Comparison of ENCODE assay signal across 23 cellular contexts in the genomic region with DNA sequence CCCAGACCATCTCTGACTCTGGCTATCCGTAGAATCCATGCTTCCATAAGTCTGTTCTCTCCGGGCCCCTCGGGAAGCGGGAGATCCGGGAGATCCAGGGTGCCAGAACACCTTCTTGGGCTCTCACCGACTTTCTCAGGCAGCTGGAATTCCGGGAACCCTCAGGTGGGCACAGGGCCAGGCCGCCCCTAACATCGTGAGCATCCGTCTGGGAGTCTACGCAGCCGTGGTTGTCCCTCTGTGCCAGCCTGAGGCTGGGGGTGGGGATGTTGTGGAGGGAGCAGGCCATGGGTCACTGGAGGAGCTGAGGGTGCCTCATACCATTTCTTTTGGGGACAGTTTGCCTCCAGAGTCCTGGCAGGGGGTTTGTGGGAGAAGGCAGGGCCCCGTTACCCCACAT.
"Had no signal": no experiment of that assay in that cellular context is flagged by ENCODE, and none has a peak within 500 bp of the region (broad histone marks: within the 10 kb centered on the region; RNA-seq: fewer than 3 reads in every experiment).

No MANE protein-coding gene starts in this region.

- H3K27me3 ChIP-seq: brain microvascular endothelial cell, neural progenitor cell, right lobe of liver, thyroid gland had no signal

- H3K9me3 ChIP-seq: right lobe of liver, stomach, thyroid gland had no signal

- H3K36me3 ChIP-seq: brain microvascular endothelial cell, neural progenitor cell, right lobe of liver, stomach, thyroid gland had no signal

- H3K27ac ChIP-seq: brain microvascular endothelial cell, neural progenitor cell, right lobe of liver, stomach, thyroid gland had no signal

- ATAC-seq: activated T-cell treated with anti-CD3 and anti-CD28 coated beads, Interleukin-2, amount 50 U/mL, for 4 hours; activated T-helper 17 cell treated with anti-CD3 and anti-CD28 coated beads, Interleukin-2, amount 50 U/mL, for 72 hours; right lobe of liver; stimulated activated naive B cell treated with anti-CD40 and anti-IgM and Interleukin-4, amounts not matched to agents 10 μg/mL and 1 μg/mL and 100 μg/mL, for 72 hours had no signal

- H3K4me1 ChIP-seq: right lobe of liver had no signal

- H3K4me3 ChIP-seq: lung, neural progenitor cell, right lobe of liver, stomach, thyroid gland had no signal

- DNase-seq: activated CD4-positive, alpha-beta memory T cell treated with anti-CD3 and anti-CD28 coated beads, Interleukin-2, amount 10 ng/mL, durations not matched to agents 7 days and 5 days; activated CD4-positive, alpha-beta T cell treated with anti-CD3 and anti-CD28 coated beads, Interleukin-2, amount 10 ng/mL, durations not matched to agents 24 days and 14 days; activated CD4-positive, CD25-positive, alpha-beta regulatory T cell treated with anti-CD3 and anti-CD28 coated beads, Interleukin-2, amount 50 U/mL, for 72 hours; activated gamma-delta T cell treated with Interleukin-2 at 50 U/mL for 16 hours; activated naive CD4-positive, alpha-beta T cell treated with anti-CD3 and anti-CD28 coated beads, Interleukin-2, amount 50 U/mL, for 16 hours; activated T-cell treated with anti-CD3 and anti-CD28 coated beads, Interleukin-2, amount 50 U/mL, for 4 hours; amniotic stem cell; brain microvascular endothelial cell; caudate nucleus; head of caudate nucleus; hippocampal formation; naive B cell; small intestine; stimulated activated CD4-positive, alpha-beta T cell treated with anti-CD3 and anti-CD28 coated beads, Interleukin-15, amount 100 ng/mL, for 24 hours; stimulated activated CD4-positive, alpha-beta T cell treated with anti-CD3 and anti-CD28 coated beads, Interleukin-2, amount 100 ng/mL, for 24 hours; stimulated activated naive B cell treated with anti-CD40 and anti-IgM and Interleukin-4, amounts not matched to agents 10 μg/mL and 1 μg/mL and 100 μg/mL, for 72 hours; stomach; T-helper 2 cell; thyroid gland had no signal
